Comparison of ENCODE assay signal across 34 cellular contexts in genomic region chr11:47403571-47403970, GRCh38. TPM values are rescaled to one million over a fixed set of nuclear protein-coding genes. Genes with fewer than 3 reads are reported as not detected.
DNase-seq lines count a peak whose midpoint lies in the region; ATAC-seq, FAIRE-seq and TF ChIP-seq lines count a peak whose summit lies in the region.
"Had no signal": no experiment of that assay in that cellular context is flagged by ENCODE, and none has a peak within 500 bp of the region (broad histone marks: within the 10 kb centered on the region; RNA-seq: fewer than 3 reads in every experiment).

No MANE protein-coding gene starts in this region.

- no peaks in the 10 kb centered on the region; a peak in 1 of 7 replicates for H3K36me3 Mint-ChIP-seq in H9 (ENCODE audit: insufficient read depth in 1 of 3, low read depth in 3 of 3)
- H3K36me3 Mint-ChIP-seq: activated naive CD4-positive, alpha-beta T cell treated with anti-CD3 and anti-CD28 coated beads, Interleukin-2, amount 50 U/mL, for 24 hours; brain; CD14-positive monocyte; immature natural killer cell had no signal

- H3K4me1 ChIP-seq in H9 (ENCODE audit: insufficient read depth, low read length) (peaks cover 5% of the 10 kb centered on the region), OCI-LY3 (ENCODE audit: low read length) (peaks cover 29% of the 10 kb centered on the region), K562 (replicated peaks in 1 of 2; ENCODE audit: control insufficient read depth in 2 of 2, insufficient read depth in 2 of 2, low read length in 2 of 2) (peaks cover 37 to 48% of the 10 kb centered on the region in 2 experiments), neutrophil (ENCODE audit: control insufficient read depth in 1 of 2, insufficient read depth in 1 of 2, low read depth in 1 of 2, low read length in 1 of 2) (peaks cover 73 to 81% of the 10 kb centered on the region in 2 experiments)
- H3K4me1 ChIP-seq in effector memory CD4-positive, alpha-beta T cell (ENCODE audit: control insufficient read depth, insufficient read depth, low read length, poor library complexity, severe bottlenecking) = peaks cover 25% of the 10 kb centered on the region

- in situ Hi-C loops in K562 (cut with MboI) = no loop called here

- H3K4me2 ChIP-seq in H9 (ENCODE audit: insufficient read depth, insufficient read length, low read length) (no peak overlapping the region), OCI-LY3 (ENCODE audit: low read length) (no peak overlapping the region), K562 (ENCODE audit: insufficient read depth, low read length) (peak overlapping the region; percentile 12; the same call in 1 of the 2 replicates)
- H3K4me2 ChIP-seq: KMS-11 had no signal

- H4K8ac ChIP-seq in H9 (replicated peaks; ENCODE audit: insufficient read length, low read depth, low read length) = no peak overlapping the region

- H2BK5ac ChIP-seq in H9 (ENCODE audit: insufficient read length, low read length) = no peak overlapping the region

- H2BK20ac ChIP-seq in H9 (ENCODE audit: low read depth, low read length, poor library complexity, severe bottlenecking) = no peak overlapping the region

- H4K91ac ChIP-seq in H9 (ENCODE audit: insufficient read length, low read depth, low read length) = no peak overlapping the region

- H3K4me3 ChIP-seq in OCI-LY3 (ENCODE audit: low read length) (no peak overlapping the region), K562 (no peak overlapping the region), neutrophil (ENCODE audit: low read depth in 1 of 2, low read length in 1 of 2) (no peak overlapping the region)
- H3K4me3 ChIP-seq in effector memory CD4-positive, alpha-beta T cell (ENCODE audit: insufficient read depth, low read depth, low read length, poor library complexity, severe bottlenecking) = no peak overlapping the region
- H3K4me3 ChIP-seq: gastroesophageal sphincter, SK-N-MC, thoracic aorta had no signal

- peak overlapping the region in 2 of 3 experiments; percentile 33 to 44; a peak in 2 of 7 replicates for H3K27ac Mint-ChIP-seq in H9
- H3K27ac Mint-ChIP-seq: activated CD8-positive, alpha-beta T cell treated with anti-CD3 and anti-CD28 coated beads, Interleukin-2, amount 10 ng/mL, durations not matched to agents 7 days and 5 days; activated naive CD4-positive, alpha-beta T cell treated with anti-CD3 and anti-CD28 coated beads, Interleukin-2, amount 50 U/mL, for 24 hours; activated T-helper 2 cell treated with anti-CD3 and anti-CD28 coated beads, Interferon-gamma antibody, Interleukin-2, Interleukin-4, amounts not matched to agents 10 μg/mL and 5 μg/mL and 100 μg/mL, durations not matched to agents 14 hours and 24 hours and 36 hours; brain; HFFc6; stimulated activated naive CD8-positive, alpha-beta T cell treated with anti-CD3 and anti-CD28 coated beads, Interleukin-15, Interleukin-2, amounts not matched to agents 100 ng/mL and 50 ng/mL, for 24 hours had no signal

- H3K14ac ChIP-seq in H9 (ENCODE audit: insufficient read depth, low read length) = no peak overlapping the region

- H3K9me1 ChIP-seq in K562 (ENCODE audit: control insufficient read depth, insufficient read depth, low read length) = no peaks in the 10 kb centered on the region

- CTCF ChIA-PET in K562 (lab: Yijun Ruan, JAX; ENCODE audit: low intra/inter-chr PET ratio) = no interaction called here

- H3K23ac ChIP-seq in H9 (ENCODE audit: insufficient read length, low read depth, low read length) = no peak overlapping the region

- no peak overlapping the region for H3K56ac ChIP-seq in H9 (ENCODE audit: insufficient read length, low read depth, low read length)

- H3K9me3 ChIP-seq in H9 (ENCODE audit: control insufficient read depth, low read depth, low read length) (no peaks in the 10 kb centered on the region), OCI-LY3 (ENCODE audit: insufficient read depth, low read length) (no peaks in the 10 kb centered on the region; the same call in 1 of the 2 replicates), K562 (replicated peaks; ENCODE audit: control insufficient read depth, insufficient read depth, low read depth, low read length) (no peaks in the 10 kb centered on the region), neutrophil (no peaks in the 10 kb centered on the region)
- H3K9me3 ChIP-seq in effector memory CD4-positive, alpha-beta T cell (ENCODE audit: control insufficient read depth, low read length) = no peaks in the 10 kb centered on the region
- H3K9me3 ChIP-seq: gastroesophageal sphincter, thoracic aorta had no signal

- H4K20me1 ChIP-seq in H9 (ENCODE audit: control insufficient read depth, insufficient read depth, insufficient read length) (no peaks in the 10 kb centered on the region), OCI-LY3 (ENCODE audit: insufficient read depth, low read length) (no peaks in the 10 kb centered on the region), K562 (replicated peaks; ENCODE audit: control insufficient read depth, insufficient read depth, low read length) (no peaks in the 10 kb centered on the region)

- no peak overlapping the region for H3K18ac ChIP-seq in H9 (ENCODE audit: insufficient read length, low read depth, low read length)

- H3T11ph ChIP-seq in H9 (ENCODE audit: low read length) = no peak overlapping the region

- no peaks in the 10 kb centered on the region for H3K27me3 ChIP-seq in H9 (ENCODE audit: insufficient read depth, low read length)
- H3K27me3 ChIP-seq in OCI-LY3 (ENCODE audit: low read depth, low read length) = no peaks in the 10 kb centered on the region
- no peaks in the 10 kb centered on the region for H3K27me3 ChIP-seq in K562 (ENCODE audit: control insufficient read depth in 2 of 2, insufficient read depth in 2 of 2, low read length in 2 of 2)
- H3K27me3 ChIP-seq in neutrophil = no peaks in the 10 kb centered on the region
- H3K27me3 ChIP-seq in effector memory CD4-positive, alpha-beta T cell (replicated peaks; ENCODE audit: control insufficient read depth, insufficient read depth, low read length, poor library complexity, severe bottlenecking) = no peaks in the 10 kb centered on the region
- H3K27me3 ChIP-seq: gastroesophageal sphincter had no signal

- H2AFZ ChIP-seq in H9 (ENCODE audit: low read length) = no peak overlapping the region
- H2AFZ ChIP-seq in OCI-LY3 (ENCODE audit: low read depth, low read length) = peak overlapping the region; percentile 23; the same call in 1 of the 2 replicates
- peak overlapping the region; percentile 94 for H2AFZ ChIP-seq in K562 (ENCODE audit: low read depth, low read length)

- H3K9ac ChIP-seq in H9 (ENCODE audit: extremely low read depth, insufficient read length, low read length) = no peak overlapping the region
- no peak overlapping the region for H3K9ac ChIP-seq in OCI-LY3 (ENCODE audit: low read length)
- peak overlapping the region; percentile 52 to 85; a peak in 3 of 4 replicates for H3K9ac ChIP-seq in K562 (ENCODE audit: insufficient read depth in 1 of 2, low read depth in 2 of 2, low read length in 2 of 2)
- H3K9ac ChIP-seq: KMS-11 had no signal

- H3K4me3 Mint-ChIP-seq in H9 = no peak overlapping the region; a peak in 1 of 5 replicates
- H3K4me3 Mint-ChIP-seq: activated CD4-positive, alpha-beta T cell treated with anti-CD3 and anti-CD28 coated beads for 36 hours; activated CD8-positive, alpha-beta T cell treated with anti-CD3 and anti-CD28 coated beads, Interleukin-2, amount 10 ng/mL, durations not matched to agents 7 days and 5 days; activated naive CD4-positive, alpha-beta T cell treated with anti-CD3 and anti-CD28 coated beads, Interleukin-2, amount 50 U/mL, for 24 hours; brain; CD14-positive monocyte; HFFc6; immature natural killer cell; nephron; stimulated activated naive CD8-positive, alpha-beta T cell treated with anti-CD3 and anti-CD28 coated beads, Interleukin-15, Interleukin-2, amounts not matched to agents 100 ng/mL and 50 ng/mL, for 24 hours had no signal

- no peak for TF ChIP-seq POLR2A in K562 (conservative IDR thresholded peaks at IDR 0.05)

- no peaks in the 10 kb centered on the region for H3K79me2 ChIP-seq in H9 (ENCODE audit: insufficient read depth, low read length)
- H3K79me2 ChIP-seq in OCI-LY3 (ENCODE audit: low read length) = no peaks in the 10 kb centered on the region
- H3K79me2 ChIP-seq in K562 (ENCODE audit: control insufficient read depth, insufficient read depth, low read length) = no peaks in the 10 kb centered on the region; the same call in 2 of the 3 replicates

- H2BK15ac ChIP-seq in H9 (ENCODE audit: low read depth, low read length) = no peak overlapping the region

- no peak overlapping the region for H2BK120ac ChIP-seq in H9 (ENCODE audit: low read depth, low read length, poor library complexity, severe bottlenecking)

- peaks cover 11% of the 10 kb centered on the region for H3K23me2 ChIP-seq in H9 (ENCODE audit: insufficient read length, low read depth, low read length, poor library complexity, severe bottlenecking)

- H4K5ac ChIP-seq in H9 (ENCODE audit: insufficient read length, low read depth, low read length) = no peak overlapping the region

- H2BK12ac ChIP-seq in H9 (ENCODE audit: insufficient read length, low read depth, low read length) = no peak overlapping the region

- peaks cover 30 to 46% of the 10 kb centered on the region in 2 experiments for H3K4me1 Mint-ChIP-seq in H9

- no peak overlapping the region for H3K4ac ChIP-seq in H9 (ENCODE audit: low read depth, low read length)

- no peak for TF ChIP-seq RAD21 in K562 (CRISPR knock-in tag; conservative IDR thresholded peaks at IDR 0.05 in 1 of 2, IDR thresholded peaks at IDR 0.05 in 1 of 2)

- no peak overlapping the region for H3K27ac ChIP-seq in H9 (ENCODE audit: insufficient read length, low read depth, low read length)
- H3K27ac ChIP-seq in OCI-LY3 (ENCODE audit: low read length) = no peak overlapping the region
- peak overlapping the region; percentile 79 for H3K27ac ChIP-seq in K562 (ENCODE audit: extremely low read depth, low read depth, low read length)
- H3K27ac ChIP-seq in neutrophil = peak overlapping the region; percentile 67
- H3K27ac ChIP-seq in effector memory CD4-positive, alpha-beta T cell (ENCODE audit: insufficient read depth, low read length, poor library complexity, severe bottlenecking) = no peak overlapping the region
- H3K27ac ChIP-seq: gastroesophageal sphincter, KMS-11, SK-N-MC, thoracic aorta had no signal

- POLR2A ChIA-PET in K562 (lab: Yijun Ruan, JAX) = interaction anchor here (0.6 to 1.5 kb wide), 9 partner anchors 9 to 1673 kb away, joined by 3 to 6 read pairs (median 3); partner anchors contain the start of genes PSMC3 and SPI1

- TF ChIP-seq EP300 in K562 (IDR thresholded peaks at IDR 0.05; ENCODE audit: low read length) = peak; percentile 5; the same call in 1 of the 2 replicates

- intact Hi-C loops in K562 (cut with micrococcal nuclease) = loop anchor here (10.0 kb wide), 1 partner anchor 49 kb away; the partner anchor contains the start of gene MYBPC3

- no peak for ATAC-seq in K562
- ATAC-seq in HG02763 (IDR thresholded peaks at IDR 0.05; ENCODE audit: unreplicated experiment) = no peak
- ATAC-seq: activated CD4-positive, alpha-beta T cell treated with anti-CD3 and anti-CD28 coated beads for 36 hours; activated CD8-positive, alpha-beta T cell treated with anti-CD3 and anti-CD28 coated beads, Interleukin-2, amount 10 ng/mL, durations not matched to agents 7 days and 5 days; gastroesophageal sphincter; left colon had no signal

- WGBS in H9 (ENCODE audit: extremely low coverage, insufficient read length, low lambda C conversion rate) = no CpG with 5 or more reads among the region's 3 CpGs
- WGBS in K562 (ENCODE audit: insufficient coverage, low coverage, missing lambda C conversion rate) = 17% methylated on average over 3 of the region's 3 CpGs

- H3K36me3 ChIP-seq in OCI-LY3 (replicated peaks; ENCODE audit: low read depth, low read length) (no peaks in the 10 kb centered on the region), K562 (ENCODE audit: control insufficient read depth, insufficient read depth, low read length) (no peaks in the 10 kb centered on the region), neutrophil (no peaks in the 10 kb centered on the region)
- H3K36me3 ChIP-seq in effector memory CD4-positive, alpha-beta T cell (ENCODE audit: control insufficient read depth, insufficient read depth, low read length) = no peaks in the 10 kb centered on the region
- H3K36me3 ChIP-seq: gastroesophageal sphincter, thoracic aorta had no signal

- no peaks in the 10 kb centered on the region for H3K27me3 Mint-ChIP-seq in H9 (ENCODE audit: low read depth)
- H3K27me3 Mint-ChIP-seq: activated CD4-positive, alpha-beta T cell treated with anti-CD3 and anti-CD28 coated beads for 36 hours; activated naive CD4-positive, alpha-beta T cell treated with anti-CD3 and anti-CD28 coated beads, Interleukin-2, amount 50 U/mL, for 24 hours; stimulated activated naive CD8-positive, alpha-beta T cell treated with anti-CD3 and anti-CD28 coated beads, Interleukin-15, Interleukin-2, amounts not matched to agents 100 ng/mL and 50 ng/mL, for 24 hours had no signal

- FAIRE-seq in K562 (lab: Jason Lieb, UNC) = no peak
- FAIRE-seq: small intestine had no signal

- no peaks in the 10 kb centered on the region; a peak in 1 of 5 replicates for H3K9me3 Mint-ChIP-seq in H9
- H3K9me3 Mint-ChIP-seq: activated naive CD4-positive, alpha-beta T cell treated with anti-CD3 and anti-CD28 coated beads, Interleukin-2, amount 50 U/mL, for 24 hours; activated T-helper 2 cell treated with anti-CD3 and anti-CD28 coated beads, Interferon-gamma antibody, Interleukin-2, Interleukin-4, amounts not matched to agents 10 μg/mL and 5 μg/mL and 100 μg/mL, durations not matched to agents 14 hours and 24 hours and 36 hours; brain; CD14-positive monocyte; HFFc6; immature natural killer cell; nephron; stimulated activated naive CD8-positive, alpha-beta T cell treated with anti-CD3 and anti-CD28 coated beads, Interleukin-15, Interleukin-2, amounts not matched to agents 100 ng/mL and 50 ng/mL, for 24 hours had no signal

- no peaks in the 10 kb centered on the region for H3K79me1 ChIP-seq in H9 (ENCODE audit: insufficient read depth, low read depth, low read length, poor library complexity, severe bottlenecking)

- BruUV-seq in K562 (replicated peaks; lab: Mats Ljungman, UMichigan) = no TSS peak

- TF ChIP-seq CTCF in H9 (conservative IDR thresholded peaks at IDR 0.05) (no peak), OCI-LY3 (IDR thresholded peaks at IDR 0.05; ENCODE audit: low read depth, low read length) (no peak), K562 (IDR thresholded peaks at IDR 0.05 in 2 of 3, conservative IDR thresholded peaks at IDR 0.05 in 1 of 3; ENCODE audit: insufficient read depth in 2 of 3, low read depth in 1 of 3, low read length in 3 of 3) (no peak), neutrophil (IDR thresholded peaks at IDR 0.05) (no peak)

- DNase-seq in H9 = no peak
- DNase-seq in K562 (ENCODE audit: extremely low read depth in 1 of 4, low spot score in 3 of 4) = peak in 2 of 4 experiments; percentile 33 to 53
- DNase-seq in effector memory CD4-positive, alpha-beta T cell = no peak
- DNase-seq in T1000 (lab: John Stamatoyannopoulos, UW) = no peak
- no peak for DNase-seq in NCI-H1417 treated with DMSO at 0.1 percent for 48 hours (lab: John Stamatoyannopoulos, UW)
- DNase-seq: activated CD4-positive, alpha-beta T cell treated with anti-CD3 and anti-CD28 coated beads for 36 hours; activated CD8-positive, alpha-beta T cell treated with anti-CD3 and anti-CD28 coated beads, Interleukin-2, amount 10 ng/mL, durations not matched to agents 7 days and 5 days; amniotic stem cell; DMS79 treated with DMSO at 0.1 percent for 48 hours; GF-D8; HFFc6; immature natural killer cell; left colon; mammary epithelial cell; NCI-H1436 treated with DMSO at 0.1 percent for 48 hours; NCI-H226; NCI-H748 treated with DMSO at 0.1 percent for 48 hours; small intestine; T-helper 1 cell had no signal

- no peak overlapping the region for H2AK5ac ChIP-seq in H9 (ENCODE audit: insufficient read length, low read length)

RNA-seq across cellular contexts. Expression of gene SLC39A13, which starts 4.8 kb away (rescaled TPM):
- total RNA-seq in H9 (2021) = 25.8 and 29.2 TPM in 2 replicates
- total RNA-seq in K562 (2011; cell fraction: chromatin; rRNA removed; ENCODE audit: low replicate concordance) = 14.7 and 58.9 TPM in 2 replicates
- 52.1 and 58.4 TPM in 2 replicates for total RNA-seq in K562 (2011; cell fraction: nucleolus; rRNA removed)
- 29.8 and 30.5 TPM in 2 replicates for total RNA-seq in K562 (2011; cell fraction: nucleoplasm; rRNA removed)
- 9.5 and 14.0 TPM in 2 replicates for total RNA-seq in K562 (2014; rRNA removed)
- 0.61 and 1.3 TPM in 2 replicates for total RNA-seq in K562 (2014; rRNA removed; fragmentation: Illumina TruSeq; extraction: Trizol)
- total RNA-seq in K562 (2015; rRNA removed; fragmentation: Illumina TruSeq; extraction: Trizol) = 3.2 TPM in 2 replicates
- 10.9 TPM in 2 replicates for total RNA-seq in K562 (2021)
- 6.7 and 10.2 TPM in 2 replicates for polyA plus RNA-seq in K562 (2011; rRNA removed)
- 11.1 and 20.7 TPM in 2 replicates for polyA plus RNA-seq in K562 (2011; cell fraction: cytosol; rRNA removed)
- polyA plus RNA-seq in K562 (2011; cell fraction: nucleus; rRNA removed) = 75.5 and 90.8 TPM in 2 replicates
- 7.4 and 23.7 TPM in 2 replicates for polyA plus RNA-seq in K562 (2012)
- 2.8 and 7.3 TPM in 2 replicates for polyA plus RNA-seq in K562 (2014; fragmentation: Illumina TruSeq; extraction: Trizol)
- under 1 TPM; 0.17 to 0.24 TPM for polyA plus RNA-seq in K562 (2014; fragmentation: Nextera tagmentation; extraction: Ambion mirVana)
- 14.4 and 15.9 TPM in 2 replicates for polyA plus RNA-seq in K562 (2014; rRNA removed)
- polyA minus RNA-seq in K562 (2011; rRNA and poly(A)+ RNA removed) = 1.3 and 1.6 TPM in 2 replicates
- 3.2 and 7.4 TPM in 2 replicates for polyA minus RNA-seq in K562 (2011; cell fraction: cytosol; rRNA and poly(A)+ RNA removed)
- 10.1 and 12.0 TPM in 2 replicates for polyA minus RNA-seq in K562 (2011; cell fraction: nucleus; rRNA and poly(A)+ RNA removed)

RNA-seq across cellular contexts. Expression of gene PSMC3, which starts 22.7 kb away (rescaled TPM):
- total RNA-seq in H9 (2021) = 179 TPM in 2 replicates
- total RNA-seq in K562 (2011; cell fraction: chromatin; rRNA removed; ENCODE audit: low replicate concordance) = 145 and 204 TPM in 2 replicates
- total RNA-seq in K562 (2011; cell fraction: nucleolus; rRNA removed) = 116 and 126 TPM in 2 replicates
- 96.6 and 141 TPM in 2 replicates for total RNA-seq in K562 (2011; cell fraction: nucleoplasm; rRNA removed)
- 222 and 237 TPM in 2 replicates for total RNA-seq in K562 (2014; rRNA removed)
- 311 and 382 TPM in 2 replicates for total RNA-seq in K562 (2014; rRNA removed; fragmentation: Illumina TruSeq; extraction: Trizol)
- 292 and 301 TPM in 2 replicates for total RNA-seq in K562 (2015; rRNA removed; fragmentation: Illumina TruSeq; extraction: Trizol)
- total RNA-seq in K562 (2021) = 189 and 211 TPM in 2 replicates
- 126 and 240 TPM in 2 replicates for polyA plus RNA-seq in K562 (2011; rRNA removed)
- polyA plus RNA-seq in K562 (2011; cell fraction: cytosol; rRNA removed) = 134 and 180 TPM in 2 replicates
- 72.2 and 75.9 TPM in 2 replicates for polyA plus RNA-seq in K562 (2011; cell fraction: nucleus; rRNA removed)
- polyA plus RNA-seq in K562 (2012) = 229 and 337 TPM in 2 replicates
- polyA plus RNA-seq in K562 (2014; fragmentation: Illumina TruSeq; extraction: Trizol) = 324 and 393 TPM in 2 replicates
- 10 to 100 TPM; 44.3 to 98.5 TPM for polyA plus RNA-seq in K562 (2014; fragmentation: Nextera tagmentation; extraction: Ambion mirVana)
- 262 and 265 TPM in 2 replicates for polyA plus RNA-seq in K562 (2014; rRNA removed)
- 357 and 499 TPM in 2 replicates for polyA minus RNA-seq in K562 (2011; rRNA and poly(A)+ RNA removed)
- polyA minus RNA-seq in K562 (2011; cell fraction: cytosol; rRNA and poly(A)+ RNA removed) = 72.6 and 83.1 TPM in 2 replicates
- polyA minus RNA-seq in K562 (2011; cell fraction: nucleus; rRNA and poly(A)+ RNA removed) = 50.2 and 64.0 TPM in 2 replicates

RNA-seq across cellular contexts. Expression of gene SPI1, which starts 25.2 kb away (rescaled TPM):
- not detected in 2 replicates for total RNA-seq in H9 (2021)
- total RNA-seq in K562 (2011; cell fraction: chromatin; rRNA removed; ENCODE audit: low replicate concordance) = 12.0 and 16.1 TPM in 2 replicates
- total RNA-seq in K562 (2011; cell fraction: nucleolus; rRNA removed) = 11.0 and 11.2 TPM in 2 replicates
- total RNA-seq in K562 (2011; cell fraction: nucleoplasm; rRNA removed) = 18.0 and 31.5 TPM in 2 replicates
- total RNA-seq in K562 (2014; rRNA removed) = 23.4 and 32.6 TPM in 2 replicates
- total RNA-seq in K562 (2014; rRNA removed; fragmentation: Illumina TruSeq; extraction: Trizol) = 2.8 and 3.2 TPM in 2 replicates
- 10.3 and 12.5 TPM in 2 replicates for total RNA-seq in K562 (2015; rRNA removed; fragmentation: Illumina TruSeq; extraction: Trizol)
- total RNA-seq in K562 (2021) = 30.7 and 33.7 TPM in 2 replicates
- polyA plus RNA-seq in K562 (2011; rRNA removed) = 8.6 and 28.6 TPM in 2 replicates
- 28.0 and 35.1 TPM in 2 replicates for polyA plus RNA-seq in K562 (2011; cell fraction: cytosol; rRNA removed)
- 24.3 and 25.6 TPM in 2 replicates for polyA plus RNA-seq in K562 (2011; cell fraction: nucleus; rRNA removed)
- 20.6 and 54.3 TPM in 2 replicates for polyA plus RNA-seq in K562 (2012)
- polyA plus RNA-seq in K562 (2014; fragmentation: Illumina TruSeq; extraction: Trizol) = 16.0 and 32.1 TPM in 2 replicates
- polyA plus RNA-seq in K562 (2014; fragmentation: Nextera tagmentation; extraction: Ambion mirVana) = under 1 TPM; 0.10 to 0.11 TPM
- polyA plus RNA-seq in K562 (2014; rRNA removed) = 16.2 and 21.9 TPM in 2 replicates
- polyA minus RNA-seq in K562 (2011; rRNA and poly(A)+ RNA removed) = 21.0 and 25.6 TPM in 2 replicates
- polyA minus RNA-seq in K562 (2011; cell fraction: cytosol; rRNA and poly(A)+ RNA removed) = 22.7 and 32.9 TPM in 2 replicates
- polyA minus RNA-seq in K562 (2011; cell fraction: nucleus; rRNA and poly(A)+ RNA removed) = 6.5 and 12.0 TPM in 2 replicates
- total RNA-seq: activated CD8-positive, alpha-beta T cell treated with anti-CD3 and anti-CD28 coated beads, Interleukin-2, amount 10 ng/mL, durations not matched to agents 7 days and 5 days; HFFc6; mammary epithelial cell had no signal
- polyA plus RNA-seq: mammary epithelial cell had no signal

RNA-seq across cellular contexts. Expression of gene RAPSN, which starts 45.4 kb away (rescaled TPM):
- total RNA-seq in H9 (2021) = 0.48 TPM in 1 of 2 replicates, not detected in the other
- total RNA-seq in K562 (2011; cell fraction: chromatin; rRNA removed; ENCODE audit: low replicate concordance) = not detected in 2 replicates
- total RNA-seq in K562 (2011; cell fraction: nucleolus; rRNA removed) = not detected in 2 replicates
- not detected in 2 replicates for total RNA-seq in K562 (2011; cell fraction: nucleoplasm; rRNA removed)
- not detected in 2 replicates for total RNA-seq in K562 (2014; rRNA removed)
- total RNA-seq in K562 (2014; rRNA removed; fragmentation: Illumina TruSeq; extraction: Trizol) = not detected in 2 replicates
- 0.11 TPM in 1 of 2 replicates, not detected in the other for total RNA-seq in K562 (2015; rRNA removed; fragmentation: Illumina TruSeq; extraction: Trizol)
- 0.13 TPM in 1 of 2 replicates, not detected in the other for total RNA-seq in K562 (2021)
- 0.06 TPM in 1 of 2 replicates, not detected in the other for polyA plus RNA-seq in K562 (2011; rRNA removed)
- polyA plus RNA-seq in K562 (2011; cell fraction: cytosol; rRNA removed) = 0.04 TPM in 1 of 2 replicates, not detected in the other
- polyA plus RNA-seq in K562 (2011; cell fraction: nucleus; rRNA removed) = not detected in 2 replicates
- 0.14 TPM in 1 of 2 replicates, not detected in the other for polyA plus RNA-seq in K562 (2012)
- not detected in 2 replicates for polyA plus RNA-seq in K562 (2014; fragmentation: Illumina TruSeq; extraction: Trizol)
- not detected for polyA plus RNA-seq in K562 (2014; fragmentation: Nextera tagmentation; extraction: Ambion mirVana)
- not detected in 2 replicates for polyA plus RNA-seq in K562 (2014; rRNA removed)
- not detected in 2 replicates for polyA minus RNA-seq in K562 (2011; rRNA and poly(A)+ RNA removed)
- not detected in 2 replicates for polyA minus RNA-seq in K562 (2011; cell fraction: cytosol; rRNA and poly(A)+ RNA removed)
- polyA minus RNA-seq in K562 (2011; cell fraction: nucleus; rRNA and poly(A)+ RNA removed) = not detected in 2 replicates
- total RNA-seq: cerebellum had no signal
- polyA plus RNA-seq: CD14-positive monocyte, immature natural killer cell had no signal

RNA-seq across cellular contexts. Expression of gene MYBPC3, which starts 51.1 kb away (rescaled TPM):
- not detected in 2 replicates for total RNA-seq in H9 (2021)
- 0.12 TPM in 1 of 2 replicates, not detected in the other for total RNA-seq in K562 (2011; cell fraction: chromatin; rRNA removed; ENCODE audit: low replicate concordance)
- total RNA-seq in K562 (2011; cell fraction: nucleolus; rRNA removed) = 0.13 TPM in 1 of 2 replicates, not detected in the other
- 0.07 TPM in 1 of 2 replicates, not detected in the other for total RNA-seq in K562 (2011; cell fraction: nucleoplasm; rRNA removed)
- total RNA-seq in K562 (2014; rRNA removed) = not detected in 2 replicates
- total RNA-seq in K562 (2014; rRNA removed; fragmentation: Illumina TruSeq; extraction: Trizol) = not detected in 2 replicates
- total RNA-seq in K562 (2015; rRNA removed; fragmentation: Illumina TruSeq; extraction: Trizol) = not detected in 2 replicates
- total RNA-seq in K562 (2021) = not detected in 2 replicates
- polyA plus RNA-seq in K562 (2011; rRNA removed) = 0.07 TPM in 1 of 2 replicates, not detected in the other
- 0.03 and 0.04 TPM in 2 replicates for polyA plus RNA-seq in K562 (2011; cell fraction: cytosol; rRNA removed)
- polyA plus RNA-seq in K562 (2011; cell fraction: nucleus; rRNA removed) = 0.13 and 0.31 TPM in 2 replicates
- 0.06 TPM in 1 of 2 replicates, not detected in the other for polyA plus RNA-seq in K562 (2012)
- polyA plus RNA-seq in K562 (2014; fragmentation: Illumina TruSeq; extraction: Trizol) = not detected in 2 replicates
- not detected for polyA plus RNA-seq in K562 (2014; fragmentation: Nextera tagmentation; extraction: Ambion mirVana)
- 0.01 TPM in 1 of 2 replicates, not detected in the other for polyA plus RNA-seq in K562 (2014; rRNA removed)
- polyA minus RNA-seq in K562 (2011; rRNA and poly(A)+ RNA removed) = not detected in 2 replicates
- not detected in 2 replicates for polyA minus RNA-seq in K562 (2011; cell fraction: cytosol; rRNA and poly(A)+ RNA removed)
- not detected in 2 replicates for polyA minus RNA-seq in K562 (2011; cell fraction: nucleus; rRNA and poly(A)+ RNA removed)
- total RNA-seq: activated CD4-positive, alpha-beta T cell treated with anti-CD3 and anti-CD28 coated beads for 36 hours; activated CD8-positive, alpha-beta T cell treated with anti-CD3 and anti-CD28 coated beads, Interleukin-2, amount 10 ng/mL, durations not matched to agents 7 days and 5 days; activated T-helper 2 cell treated with anti-CD3 and anti-CD28 coated beads, Interferon-gamma antibody, Interleukin-2, Interleukin-4, amounts not matched to agents 10 μg/mL and 5 μg/mL and 100 μg/mL, durations not matched to agents 14 hours and 24 hours and 36 hours; HFFc6; left colon; mammary epithelial cell; thoracic aorta; urinary bladder had no signal
- polyA plus RNA-seq: immature natural killer cell, mammary epithelial cell had no signal

Comparison
In these comparisons a context has a peak if more than half of its experiments do, and no peak if none do; other contexts are left out.
1. H3K27ac ChIP-seq: peak in K562 (single experiment) and neutrophil (single experiment); none in H9 (single experiment), OCI-LY3 (single experiment) and effector memory CD4-positive, alpha-beta T cell (single experiment).
2. H3K9ac ChIP-seq: peak in K562 (2 of 2); none in H9 (single experiment) and OCI-LY3 (single experiment).